ENCODE assay signal across 8 cellular contexts in the genomic region with DNA sequence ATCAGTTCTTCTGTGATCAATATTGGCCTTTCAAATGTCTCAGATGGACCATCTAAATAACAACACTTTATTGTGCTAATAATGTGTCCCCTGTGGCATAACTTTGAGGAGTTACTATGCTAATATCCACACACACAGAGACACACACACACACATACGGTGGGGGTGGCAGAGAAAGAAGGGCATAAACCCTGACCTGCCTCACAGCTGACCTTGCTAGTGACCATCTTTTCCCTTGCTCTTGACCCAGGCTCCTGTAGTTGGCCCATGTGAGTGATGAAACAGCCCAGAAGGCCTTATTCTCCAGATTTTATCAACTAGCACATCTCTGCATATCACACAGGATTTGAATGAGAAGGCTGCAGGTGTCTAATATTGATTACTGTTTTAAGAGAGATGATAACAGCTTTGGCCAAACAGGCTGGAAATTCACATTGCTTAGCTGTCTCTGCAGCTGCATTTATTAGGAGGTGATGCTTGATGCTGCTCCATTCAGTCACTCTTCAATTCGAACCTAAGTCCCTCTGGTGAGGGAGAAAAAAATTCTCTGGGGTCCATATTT.
"Had no signal": no experiment of that assay in that cellular context is flagged by ENCODE, and none has a peak within 500 bp of the region (broad histone marks: within the 10 kb centered on the region; RNA-seq: fewer than 3 reads in every experiment).

No MANE protein-coding gene starts in this region.

- H3K9ac ChIP-seq: GM23248 had no signal

- H3K9me3 ChIP-seq: HAP-1 had no signal

- ATAC-seq: HCT116 had no signal

- H2AFZ ChIP-seq: GM23248 had no signal

- H3K4me1 ChIP-seq: HAP-1 had no signal

- H3K27ac ChIP-seq: GM23248, HL-60 had no signal

- DNase-seq: GM23248, GOT3, H7, HFFc6 had no signal

- H3K4me3 ChIP-seq: GM23248, HAP-1 had no signal

- FAIRE-seq: HepG2 had no signal

- H3K36me3 ChIP-seq: HAP-1 had no signal
